23 cellular contexts compared by ENCODE assay signal in the genomic region with DNA sequence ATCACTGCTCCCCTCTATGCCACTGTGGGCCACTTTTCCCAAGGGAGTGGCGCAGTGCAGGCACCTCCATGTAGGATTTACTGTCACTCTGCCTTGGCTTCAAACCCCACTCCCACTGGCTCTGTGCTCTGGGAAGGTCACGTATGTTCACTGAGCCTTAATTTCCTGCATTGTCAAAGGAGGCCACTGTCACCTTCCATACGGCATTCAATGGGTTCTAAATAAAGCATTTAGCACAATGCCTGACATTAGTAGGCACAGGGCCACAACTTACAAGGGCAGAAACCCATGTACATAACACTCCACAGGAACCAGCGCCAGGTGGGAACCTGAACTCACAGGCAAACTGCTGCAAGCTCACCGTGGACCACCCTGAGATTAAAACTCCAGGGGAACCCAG.
"Had no signal": no experiment of that assay in that cellular context is flagged by ENCODE, and none has a peak within 500 bp of the region (broad histone marks: within the 10 kb centered on the region; RNA-seq: fewer than 3 reads in every experiment).

No MANE protein-coding gene starts in this region.

- H3K4me1 ChIP-seq: Peyer's patch had no signal

- H3K4me3 Mint-ChIP-seq: activated naive CD8-positive, alpha-beta T cell treated with anti-CD3 and anti-CD28 coated beads, Interleukin-2, amount 50 U/mL, for 24 hours; activated T-cell treated with anti-CD3 and anti-CD28 coated beads, Interleukin-2, amount 50 U/mL, for 24 hours; brain; T-helper 1 cell treated with Interleukin-12 subunit alpha and Interleukin-12 subunit beta and Interleukin-4 antibody, amounts not matched to agents 30 μg/mL and 1 μg/mL, for 36 hours had no signal

- H3K27ac ChIP-seq: Peyer's patch, RWPE1 had no signal

- FAIRE-seq: astrocyte, K562 had no signal

- H3K27me3 ChIP-seq: Peyer's patch had no signal

- H3K4me3 ChIP-seq: K562, Peyer's patch had no signal

- H3K27ac Mint-ChIP-seq: activated naive CD4-positive, alpha-beta T cell treated with anti-CD3 and anti-CD28 coated beads, Interleukin-2, amount 50 U/mL, for 72 hours; activated naive CD8-positive, alpha-beta T cell treated with anti-CD3 and anti-CD28 coated beads, Interleukin-2, amount 50 U/mL, for 24 hours; activated T-cell treated with anti-CD3 and anti-CD28 coated beads, Interleukin-2, amount 50 U/mL, for 24 hours; T-helper 1 cell treated with Interleukin-12 subunit alpha and Interleukin-12 subunit beta and Interleukin-4 antibody, amounts not matched to agents 30 μg/mL and 1 μg/mL, for 36 hours had no signal

- H3K4me1 Mint-ChIP-seq: activated naive CD8-positive, alpha-beta T cell treated with anti-CD3 and anti-CD28 coated beads, Interleukin-2, amount 50 U/mL, for 24 hours had no signal

- ATAC-seq: activated CD4-positive, CD25-positive, alpha-beta regulatory T cell treated with anti-CD3 and anti-CD28 coated beads, Interleukin-2, amount 50 U/mL, for 24 hours; activated naive CD4-positive, alpha-beta T cell treated with anti-CD3 and anti-CD28 coated beads, Interleukin-2, amount 50 U/mL, for 72 hours; activated naive CD8-positive, alpha-beta T cell treated with anti-CD3 and anti-CD28 coated beads, Interleukin-2, amount 50 U/mL, for 24 hours had no signal

- H3K27me3 Mint-ChIP-seq: activated naive CD8-positive, alpha-beta T cell treated with anti-CD3 and anti-CD28 coated beads, Interleukin-2, amount 50 U/mL, for 24 hours; activated T-cell treated with anti-CD3 and anti-CD28 coated beads, Interleukin-2, amount 50 U/mL, for 24 hours; brain had no signal

- H3K36me3 ChIP-seq: Peyer's patch had no signal

- DNase-seq: activated CD4-positive, alpha-beta T cell treated with anti-CD3 and anti-CD28 coated beads for 4 hours; activated effector memory CD4-positive, alpha-beta T cell treated with anti-CD3 and anti-CD28 coated beads, Interleukin-2, amount 50 U/mL, for 16 hours; activated naive CD4-positive, alpha-beta T cell treated with Interleukin-2 at 50 U/mL for 16 hours; activated naive CD8-positive, alpha-beta T cell treated with anti-CD3 and anti-CD28 coated beads, Interleukin-2, amount 50 U/mL, for 24 hours; activated T-cell treated with anti-CD3 and anti-CD28 coated beads, Interleukin-2, amount 50 U/mL, for 24 hours; amniotic stem cell; Karpas-422; MM.1S; NCI-H1105; NCI-H146; NCI-H187 treated with DMSO at 0.1 percent for 48 hours; NCI-H2081 treated with DMSO at 0.1 percent for 48 hours; NCI-H446; NCI-H524; Peyer's patch; SHP77 treated with DMSO at 0.1 percent for 48 hours had no signal
